ENCODE assay signal across 8 cellular contexts in genomic region chr19:43651758-43652545, GRCh38. TPM values are rescaled to one million over a fixed set of nuclear protein-coding genes. Genes with fewer than 3 reads are reported as not detected.
DNase-seq lines count a peak whose midpoint lies in the region; ATAC-seq and TF ChIP-seq lines count a peak whose summit lies in the region.

No MANE protein-coding gene starts in this region.

- peaks cover 24% of the 10 kb centered on the region for H3K36me3 ChIP-seq in fibroblast of lung (ENCODE audit: control insufficient read depth, insufficient read depth, low read length)
- H3K36me3 ChIP-seq in upper lobe of left lung, result peaks cover 0 to 96% (median 63%) of the 10 kb centered on the region in 4 donors

- intact Hi-C loops in natural killer cell (cut with micrococcal nuclease), result loop anchor here (1.0 kb wide), 2 partner anchors 205 to 219 kb away; no protein-coding TSS in a partner anchor

- H3K27me3 ChIP-seq in fibroblast of lung (ENCODE audit: control insufficient read depth, insufficient read depth, low read length), result no peaks in the 10 kb centered on the region
- H3K27me3 ChIP-seq in upper lobe of left lung, result no peaks in the 10 kb centered on the region

- peak; percentile 83 for TF ChIP-seq CTCF in GM12873 (IDR thresholded peaks at IDR 0.05; ENCODE audit: insufficient read depth, low read depth, low read length, missing control alignments)
- TF ChIP-seq CTCF in fibroblast of lung (conservative IDR thresholded peaks at IDR 0.05 in 1 of 2, IDR thresholded peaks at IDR 0.05 in 1 of 2; ENCODE audit: low read depth in 1 of 2, low read length in 2 of 2), result peak; percentile 83 to 85
- TF ChIP-seq CTCF in natural killer cell (IDR thresholded peaks at IDR 0.05), result peak; percentile 36
- TF ChIP-seq CTCF in upper lobe of left lung (IDR thresholded peaks at IDR 0.05), result peak; percentile 62 to 76 (median 66)

- no peak overlapping the region for H3K9ac ChIP-seq in fibroblast of lung (ENCODE audit: insufficient read depth, low read length)

- no peak overlapping the region for H2AFZ ChIP-seq in fibroblast of lung (ENCODE audit: low read length)

- TF ChIP-seq POLR2A in upper lobe of left lung (IDR thresholded peaks at IDR 0.05), result no peak

- H3K4me2 ChIP-seq in fibroblast of lung (ENCODE audit: extremely low read depth, insufficient read depth, low read length), result no peak overlapping the region

- H3K27ac ChIP-seq in fibroblast of lung (ENCODE audit: insufficient read depth, low read length) (no peak overlapping the region), upper lobe of left lung (no peak overlapping the region)

- H4K20me1 ChIP-seq in fibroblast of lung (ENCODE audit: control insufficient read depth, extremely low read depth, insufficient read depth, low read length), result no peaks in the 10 kb centered on the region

- H3K36me3 Mint-ChIP-seq in natural killer cell, result no peaks in the 10 kb centered on the region

- no peaks in the 10 kb centered on the region for H3K4me1 Mint-ChIP-seq in natural killer cell

- TF ChIP-seq EP300 in upper lobe of left lung (IDR thresholded peaks at IDR 0.05), result no peak

- peak in 2 of 3 donors; percentile 65 to 70 for ATAC-seq in natural killer cell
- peak; percentile 65 to 78 for ATAC-seq in upper lobe of left lung (ENCODE audit: low FRiP score in 2 of 2)
- ATAC-seq in GM18519 (IDR thresholded peaks at IDR 0.05; ENCODE audit: low FRiP score, unreplicated experiment), result no peak

- H3K4me3 Mint-ChIP-seq in natural killer cell, result no peak overlapping the region

- H3K9me3 Mint-ChIP-seq in natural killer cell, result no peaks in the 10 kb centered on the region

- H3K79me2 ChIP-seq in fibroblast of lung (ENCODE audit: control insufficient read depth, insufficient read depth, low read length), result peaks cover 4% of the 10 kb centered on the region

- H3K27me3 Mint-ChIP-seq in natural killer cell (ENCODE audit: low read depth in 2 of 2), result no peaks in the 10 kb centered on the region

- DNase-seq in AG08395 (ENCODE audit: low spot score) (peak; percentile 72), NCI-H226 (peak; percentile 22), fibroblast of lung (ENCODE audit: low read depth in 2 of 2) (peak; percentile 50 to 69), natural killer cell (peak; percentile 25), upper lobe of left lung (peak in 1 of 2 donors; percentile 45)
- DNase-seq in activated CD8-positive, alpha-beta memory T cell treated with anti-CD3 and anti-CD28 coated beads, Interleukin-2, amount 50 U/mL, for 4 hours, result peak; percentile 32

- H3K4me1 ChIP-seq in fibroblast of lung (ENCODE audit: control insufficient read depth, extremely low read depth, insufficient read depth, low read length) (no peaks in the 10 kb centered on the region), upper lobe of left lung (peaks cover 0 to 8% (median 0%) of the 10 kb centered on the region in 4 donors)

- no peak overlapping the region for H3K27ac Mint-ChIP-seq in natural killer cell

- H3K4me3 ChIP-seq in fibroblast of lung (replicated peaks in 1 of 4; ENCODE audit: control extremely low read depth in 1 of 4, insufficient read depth in 1 of 4, low read depth in 3 of 4, low read length in 4 of 4) (no peak overlapping the region), upper lobe of left lung (peak overlapping the region in 1 of 4 donors; percentile 24)

- 69 to 71% methylated on average over 12 to 14 of the region's 14 CpGs for WGBS in upper lobe of left lung, 2 donors

- H3K9me3 ChIP-seq in fibroblast of lung (ENCODE audit: control insufficient read depth, insufficient read depth, low read depth, low read length) (no peaks in the 10 kb centered on the region), upper lobe of left lung (no peaks in the 10 kb centered on the region)

RNA-seq across cellular contexts. Expression of gene CADM4, which starts 12.3 kb away (rescaled TPM):
- 1.5 and 2.1 TPM in 2 replicates for total RNA-seq in fibroblast of lung
- polyA plus RNA-seq in fibroblast of lung, result 0.49 and 1.5 TPM in 2 replicates
- polyA plus RNA-seq in fibroblast of lung (2012), result 1.4 and 5.6 TPM in 2 replicates
- 1.6 and 2.6 TPM in 2 replicates for polyA minus RNA-seq in fibroblast of lung (ENCODE audit: low replicate concordance)
- total RNA-seq in natural killer cell, result under 1 TPM in 2 of 3 donors, not detected in 1; 0.19 to 0.38 TPM
- 1 to 10 TPM; 6.2 to 9.2 (median 7.8) TPM for total RNA-seq in upper lobe of left lung

RNA-seq across cellular contexts. Expression of gene PLAUR, which starts 18.0 kb away (rescaled TPM):
- 31.1 and 48.1 TPM in 2 replicates for total RNA-seq in fibroblast of lung
- polyA plus RNA-seq in fibroblast of lung, result 64.6 and 83.9 TPM in 2 replicates
- polyA plus RNA-seq in fibroblast of lung (2012), result 61.8 and 79.4 TPM in 2 replicates
- polyA minus RNA-seq in fibroblast of lung (ENCODE audit: low replicate concordance), result 46.3 and 97.7 TPM in 2 replicates
- 100 to 1,000 TPM in 1 of 3 donors, 10 to 100 TPM in 2; 44.5 to 141 (median 55.5) TPM for total RNA-seq in natural killer cell
- 100 to 1,000 TPM in 4 of 6 donors, 10 to 100 TPM in 2; 48.4 to 179 (median 104) TPM for total RNA-seq in upper lobe of left lung

RNA-seq across cellular contexts. Expression of gene ZNF428, which starts 32.5 kb away (rescaled TPM):
- 38.5 and 43.9 TPM in 2 replicates for total RNA-seq in fibroblast of lung
- 14.0 and 17.2 TPM in 2 replicates for polyA plus RNA-seq in fibroblast of lung
- 40.9 and 43.0 TPM in 2 replicates for polyA plus RNA-seq in fibroblast of lung (2012)
- 3.1 and 12.4 TPM in 2 replicates for polyA minus RNA-seq in fibroblast of lung (ENCODE audit: low replicate concordance)
- 10 to 100 TPM; 36.3 to 50.5 (median 37.6) TPM for total RNA-seq in natural killer cell
- total RNA-seq in upper lobe of left lung, result 10 to 100 TPM; 10.5 to 37.0 (median 31.4) TPM

RNA-seq across cellular contexts. Expression of gene SRRM5, which starts 40.1 kb away (rescaled TPM):
- total RNA-seq in fibroblast of lung, result under 0.01 TPM in 1 of 2 replicates, not detected in the other
- polyA plus RNA-seq in fibroblast of lung, result 0.03 and 0.06 TPM in 2 replicates
- polyA plus RNA-seq in fibroblast of lung (2012), result 0.07 and 0.10 TPM in 2 replicates
- not detected in 2 replicates for polyA minus RNA-seq in fibroblast of lung (ENCODE audit: low replicate concordance)
- total RNA-seq in natural killer cell, result under 1 TPM; 0.24 to 0.75 (median 0.50) TPM
- 1 to 10 TPM in 2 of 6 donors, under 1 TPM in 3, not detected in 1; 0.17 to 2.1 (median 0.30) TPM for total RNA-seq in upper lobe of left lung

RNA-seq across cellular contexts. Expression of gene ZNF576, which starts 55.6 kb away (rescaled TPM):
- 8.7 and 9.7 TPM in 2 replicates for total RNA-seq in fibroblast of lung
- polyA plus RNA-seq in fibroblast of lung, result 7.0 and 10.3 TPM in 2 replicates
- polyA plus RNA-seq in fibroblast of lung (2012), result 10.1 and 15.5 TPM in 2 replicates
- 5.0 and 13.5 TPM in 2 replicates for polyA minus RNA-seq in fibroblast of lung (ENCODE audit: low replicate concordance)
- 10 to 100 TPM in 1 of 3 donors, 1 to 10 TPM in 2; 4.0 to 10.4 (median 5.8) TPM for total RNA-seq in natural killer cell
- 10 to 100 TPM in 3 of 6 donors, 1 to 10 TPM in 3; 3.1 to 15.6 (median 7.8) TPM for total RNA-seq in upper lobe of left lung
